10 cellular contexts compared by ENCODE assay signal in genomic region chr7:28536259-28536658, GRCh38.
A peak's percentile ranks its signal among the peaks of the same experiment; 100 is the strongest.
DNase-seq lines count a peak whose midpoint lies in the region; ATAC-seq and TF ChIP-seq lines count a peak whose summit lies in the region.
"Had no signal": no experiment of that assay in that cellular context is flagged by ENCODE, and none has a peak within 500 bp of the region (broad histone marks: within the 10 kb centered on the region; RNA-seq: fewer than 3 reads in every experiment).

No MANE protein-coding gene starts in this region.

- H3K36me3 Mint-ChIP-seq in osteocyte (ENCODE audit: unreplicated experiment): peaks cover 4% of the 10 kb centered on the region

- no peaks in the 10 kb centered on the region for H3K9me3 Mint-ChIP-seq in osteocyte (ENCODE audit: unreplicated experiment)
- H3K9me3 Mint-ChIP-seq: effector memory CD8-positive, alpha-beta T cell had no signal

- H3K27ac ChIP-seq in fibroblast of lung (ENCODE audit: insufficient read depth, low read length): no peak overlapping the region
- H3K27ac ChIP-seq: Peyer's patch had no signal

- DNase-seq in EH (ENCODE audit: low read depth): peak; percentile 33
- DNase-seq in NCI-H226: peak; percentile 67
- DNase-seq in fibroblast of lung (ENCODE audit: low read depth in 2 of 2): peak; percentile 27 to 50
- DNase-seq in osteocyte (ENCODE audit: extremely low spot score, unreplicated experiment): no peak
- DNase-seq in NCI-H187 treated with DMSO at 0.1 percent for 48 hours (lab: John Stamatoyannopoulos, UW): no peak
- DNase-seq in NCI-H774 (lab: John Stamatoyannopoulos, UW): no peak
- DNase-seq: effector memory CD8-positive, alpha-beta T cell; Peyer's patch had no signal

- H3K36me3 ChIP-seq in fibroblast of lung (ENCODE audit: control insufficient read depth, insufficient read depth, low read length): no peaks in the 10 kb centered on the region
- H3K36me3 ChIP-seq: Peyer's patch had no signal

- H3K4me3 ChIP-seq in fibroblast of lung (replicated peaks in 1 of 4; ENCODE audit: control extremely low read depth in 1 of 4, insufficient read depth in 1 of 4, low read depth in 3 of 4, low read length in 4 of 4): no peak overlapping the region
- H3K4me3 ChIP-seq: Peyer's patch had no signal

- TF ChIP-seq CTCF in fibroblast of lung (conservative IDR thresholded peaks at IDR 0.05 in 1 of 2, IDR thresholded peaks at IDR 0.05 in 1 of 2; ENCODE audit: low read depth in 1 of 2, low read length in 2 of 2) (peak; percentile 41 to 53), osteocyte (IDR thresholded peaks at IDR 0.05) (peak; percentile 44)

- H3K9ac ChIP-seq in fibroblast of lung (ENCODE audit: insufficient read depth, low read length): no peak overlapping the region

- no peak overlapping the region for H3K27ac Mint-ChIP-seq in osteocyte (ENCODE audit: unreplicated experiment)
- H3K27ac Mint-ChIP-seq: effector memory CD8-positive, alpha-beta T cell had no signal

- H3K4me1 Mint-ChIP-seq in osteocyte (ENCODE audit: unreplicated experiment): peaks cover 16% of the 10 kb centered on the region

- no peak overlapping the region for H2AFZ ChIP-seq in fibroblast of lung (ENCODE audit: low read length)

- no peaks in the 10 kb centered on the region for H3K27me3 Mint-ChIP-seq in osteocyte (ENCODE audit: unreplicated experiment)

- H4K20me1 ChIP-seq in fibroblast of lung (ENCODE audit: control insufficient read depth, extremely low read depth, insufficient read depth, low read length): no peaks in the 10 kb centered on the region

- no peaks in the 10 kb centered on the region for H3K4me1 ChIP-seq in fibroblast of lung (ENCODE audit: control insufficient read depth, extremely low read depth, insufficient read depth, low read length)
- H3K4me1 ChIP-seq: Peyer's patch had no signal

- no peaks in the 10 kb centered on the region for H3K27me3 ChIP-seq in fibroblast of lung (ENCODE audit: control insufficient read depth, insufficient read depth, low read length)
- H3K27me3 ChIP-seq: Peyer's patch had no signal

- H3K4me3 Mint-ChIP-seq in osteocyte (ENCODE audit: unreplicated experiment): no peak overlapping the region
- H3K4me3 Mint-ChIP-seq: effector memory CD8-positive, alpha-beta T cell had no signal

- H3K4me2 ChIP-seq in fibroblast of lung (ENCODE audit: extremely low read depth, insufficient read depth, low read length): no peak overlapping the region

- H3K9me3 ChIP-seq in fibroblast of lung (ENCODE audit: control insufficient read depth, insufficient read depth, low read depth, low read length): no peaks in the 10 kb centered on the region
- H3K9me3 ChIP-seq: Peyer's patch had no signal

- ATAC-seq in HG03571 (IDR thresholded peaks at IDR 0.05; ENCODE audit: unreplicated experiment): no peak
- no peak for ATAC-seq in GM19328 (IDR thresholded peaks at IDR 0.05; ENCODE audit: unreplicated experiment)
- ATAC-seq: effector memory CD8-positive, alpha-beta T cell had no signal

- no peaks in the 10 kb centered on the region for H3K79me2 ChIP-seq in fibroblast of lung (ENCODE audit: control insufficient read depth, insufficient read depth, low read length)

Comparison
In these comparisons a context has a peak if more than half of its experiments do, and no peak if none do; other contexts are left out.
1. DNase-seq: peak in EH (single experiment), NCI-H226 (single experiment) and fibroblast of lung (2 of 2); none in osteocyte (single experiment), NCI-H187 treated with DMSO at 0.1 percent for 48 hours (single experiment) and NCI-H774 (single experiment).